ENCODE assay signal across 24 cellular contexts in genomic region chr18:50644146-50644545, GRCh38.
"Had no signal": no experiment of that assay in that cellular context is flagged by ENCODE, and none has a peak within 500 bp of the region (broad histone marks: within the 10 kb centered on the region; RNA-seq: fewer than 3 reads in every experiment).

No MANE protein-coding gene starts in this region.

- DNase-seq: hippocampal formation; kidney glomerular epithelial cell; left lung; lower lobe of right lung; mammary epithelial cell; mesenchymal stem cell; naive thymus-derived CD8-positive, alpha-beta T cell; nucleus accumbens; pancreas; right cardiac atrium; stimulated activated CD4-positive, alpha-beta T cell treated with anti-CD3 and anti-CD28 coated beads, Interleukin-12 subunit alpha, Interleukin-12 subunit beta, amount 100 ng/mL, for 4 hours; stimulated activated CD4-positive, alpha-beta T cell treated with anti-CD3 and anti-CD28 coated beads, Interleukin-15, amount 100 ng/mL, for 24 hours; stimulated activated CD4-positive, alpha-beta T cell treated with anti-CD3 and anti-CD28 coated beads, Interleukin-2, amount 100 ng/mL, for 24 hours; stimulated activated CD4-positive, alpha-beta T cell treated with anti-CD3 and anti-CD28 coated beads, Interleukin-4, amount 100 ng/mL, for 1 hour; stimulated activated naive B cell treated with anti-CD40 and anti-IgM and Interleukin-4, amounts not matched to agents 10 μg/mL and 1 μg/mL and 100 μg/mL, for 72 hours; stimulated activated naive CD8-positive, alpha-beta T cell treated with anti-CD3 and anti-CD28 coated beads, Interleukin-15, Interleukin-2, amounts not matched to agents 100 U/mL and 50 U/mL, for 24 hours; stomach; testis; upper lobe of right lung had no signal

- H3K4me3 Mint-ChIP-seq: naive thymus-derived CD8-positive, alpha-beta T cell; nephron; stimulated activated naive B cell treated with anti-CD40 and anti-IgM and Interleukin-4, amounts not matched to agents 10 μg/mL and 1 μg/mL and 100 μg/mL, for 72 hours had no signal

- H3K27me3 ChIP-seq: left lung, pancreas, stomach, testis, tibial artery, upper lobe of right lung had no signal

- H3K27ac ChIP-seq: left lung, lower lobe of right lung, pancreas, prostate gland, skin epidermis, stomach, testis, tibial artery, upper lobe of right lung had no signal

- H3K9me3 Mint-ChIP-seq: nephron; stimulated activated naive B cell treated with anti-CD40 and anti-IgM and Interleukin-4, amounts not matched to agents 10 μg/mL and 1 μg/mL and 100 μg/mL, for 72 hours had no signal

- H3K4me3 ChIP-seq: left lung, lower lobe of right lung, pancreas, prostate gland, skin epidermis, stomach, testis, tibial artery, upper lobe of right lung had no signal

- H3K9me3 ChIP-seq: left lung, lower lobe of right lung, pancreas, prostate gland, stomach, testis, tibial artery, upper lobe of right lung had no signal

- H3K27ac Mint-ChIP-seq: naive thymus-derived CD8-positive, alpha-beta T cell; nephron; stimulated activated naive B cell treated with anti-CD40 and anti-IgM and Interleukin-4, amounts not matched to agents 10 μg/mL and 1 μg/mL and 100 μg/mL, for 72 hours had no signal

- H3K36me3 ChIP-seq: left lung, lower lobe of right lung, pancreas, prostate gland, stomach, tibial artery, upper lobe of right lung had no signal

- H3K4me1 ChIP-seq: left lung, lower lobe of right lung, pancreas, prostate gland, testis, upper lobe of right lung had no signal

- H3K4me1 Mint-ChIP-seq: naive thymus-derived CD8-positive, alpha-beta T cell; stimulated activated naive B cell treated with anti-CD40 and anti-IgM and Interleukin-4, amounts not matched to agents 10 μg/mL and 1 μg/mL and 100 μg/mL, for 72 hours had no signal

- H3K36me3 Mint-ChIP-seq: naive thymus-derived CD8-positive, alpha-beta T cell; stimulated activated naive B cell treated with anti-CD40 and anti-IgM and Interleukin-4, amounts not matched to agents 10 μg/mL and 1 μg/mL and 100 μg/mL, for 72 hours had no signal

- ATAC-seq: lower lobe of right lung; naive thymus-derived CD8-positive, alpha-beta T cell; sciatic nerve; stimulated activated naive B cell treated with anti-CD40 and anti-IgM and Interleukin-4, amounts not matched to agents 10 μg/mL and 1 μg/mL and 100 μg/mL, for 72 hours; stimulated activated naive CD8-positive, alpha-beta T cell treated with anti-CD3 and anti-CD28 coated beads, Interleukin-15, Interleukin-2, amounts not matched to agents 100 U/mL and 50 U/mL, for 24 hours had no signal
